Comparison of ENCODE assay signal across 25 cellular contexts in genomic region chr9:85890962-85891361, GRCh38. TPM values are rescaled to one million over a fixed set of nuclear protein-coding genes. Genes with fewer than 3 reads are reported as not detected.
DNase-seq lines count a peak whose midpoint lies in the region; ATAC-seq, FAIRE-seq and TF ChIP-seq lines count a peak whose summit lies in the region.
"Had no signal": no experiment of that assay in that cellular context is flagged by ENCODE, and none has a peak within 500 bp of the region (broad histone marks: within the 10 kb centered on the region; RNA-seq: fewer than 3 reads in every experiment).

No MANE protein-coding gene starts in this region.

- DNase-seq in HepG2 (ENCODE audit: low spot score) (no peak), right lobe of liver (no peak), IMR-90 (no peak), ascending aorta (ENCODE audit: low spot score in 2 of 2) (no peak)
- DNase-seq in activated T-cell treated with anti-CD3 and anti-CD28 coated beads, Interleukin-2, amount 50 U/mL, for 24 hours, result no peak
- DNase-seq: ACHN; BE2C; C1 segment of cervical spinal cord; CD4-positive, alpha-beta memory T cell; CD4-positive, CD25-positive, alpha-beta regulatory T cell; CD8-positive, alpha-beta memory T cell; COR-L47; DMS 273 treated with DMSO at 0.1 percent for 48 hours; DMS153; DMS53; DMS79; DND-41; EL; GDM1 had no signal

- H2BK20ac ChIP-seq in IMR-90 (ENCODE audit: low read depth, low read length), result no peak overlapping the region

- no peaks in the 10 kb centered on the region for H3K27me3 Mint-ChIP-seq in activated T-cell treated with anti-CD3 and anti-CD28 coated beads, Interleukin-2, amount 50 U/mL, for 24 hours
- H3K27me3 Mint-ChIP-seq: CD4-positive, alpha-beta memory T cell; CD8-positive, alpha-beta memory T cell had no signal

- no peak overlapping the region for H3K18ac ChIP-seq in IMR-90 (ENCODE audit: low read depth, low read length)

- H3K4me3 ChIP-seq in HepG2 (replicated peaks in 1 of 3; ENCODE audit: insufficient read depth in 1 of 3, low read depth in 2 of 3, low read length in 3 of 3), result no peak overlapping the region
- no peak overlapping the region for H3K4me3 ChIP-seq in right lobe of liver
- H3K4me3 ChIP-seq in IMR-90 (ENCODE audit: insufficient read depth, low read depth, low read length), result no peak overlapping the region
- H3K4me3 ChIP-seq in ascending aorta, result no peak overlapping the region
- H3K4me3 ChIP-seq: BLaER1, GM12878 had no signal

- H3K4me3 Mint-ChIP-seq in activated T-cell treated with anti-CD3 and anti-CD28 coated beads, Interleukin-2, amount 50 U/mL, for 24 hours, result no peak overlapping the region
- H3K4me3 Mint-ChIP-seq: CD14-positive monocyte; CD4-positive, alpha-beta memory T cell; CD4-positive, CD25-positive, alpha-beta regulatory T cell; CD8-positive, alpha-beta memory T cell had no signal

- H4K8ac ChIP-seq in IMR-90 (ENCODE audit: low read depth in 2 of 2, low read length in 2 of 2), result no peak overlapping the region

- TF ChIP-seq CTCF in HepG2 (CRISPR knock-in tag; IDR thresholded peaks at IDR 0.05), result no peak
- TF ChIP-seq CTCF in right lobe of liver (IDR thresholded peaks at IDR 0.05), result no peak
- TF ChIP-seq CTCF in IMR-90 (conservative IDR thresholded peaks at IDR 0.05; ENCODE audit: low read depth, low read length), result no peak
- no peak for TF ChIP-seq CTCF in ascending aorta (IDR thresholded peaks at IDR 0.05)

- no peak overlapping the region for H3K14ac ChIP-seq in IMR-90 (replicated peaks; ENCODE audit: low read depth, low read length)

- TF ChIP-seq RAD21 in HepG2 (CRISPR knock-in tag; IDR thresholded peaks at IDR 0.05) (no peak), IMR-90 (IDR thresholded peaks at IDR 0.05; ENCODE audit: low read length) (no peak)

- no peak for TF ChIP-seq EP300 in HepG2 (IDR thresholded peaks at IDR 0.05; ENCODE audit: low read depth in 2 of 2, low read length in 2 of 2)
- no peak for TF ChIP-seq EP300 in HepG2 (CRISPR knock-in tag; IDR thresholded peaks at IDR 0.05; ENCODE audit: borderline replicate concordance)

- H3K36me3 ChIP-seq in HepG2 (replicated peaks in 1 of 2; ENCODE audit: control insufficient read depth in 1 of 2, insufficient read depth in 2 of 2, low read length in 2 of 2), result no peaks in the 10 kb centered on the region
- H3K36me3 ChIP-seq in right lobe of liver, result no peaks in the 10 kb centered on the region
- H3K36me3 ChIP-seq in IMR-90 (ENCODE audit: control insufficient read depth, insufficient read depth, low read length), result no peaks in the 10 kb centered on the region
- peaks cover 0 to 5% of the 10 kb centered on the region in 2 donors for H3K36me3 ChIP-seq in ascending aorta
- H3K36me3 ChIP-seq: BE2C, BLaER1 had no signal

- H3K9me3 ChIP-seq in HepG2 (ENCODE audit: low read length) (no peaks in the 10 kb centered on the region), right lobe of liver (no peaks in the 10 kb centered on the region), IMR-90 (ENCODE audit: control insufficient read depth, insufficient read depth, low read length) (no peaks in the 10 kb centered on the region), ascending aorta (no peaks in the 10 kb centered on the region)
- H3K9me3 ChIP-seq: BE2C had no signal

- 58% methylated on average over 1 of the region's 1 CpG for WGBS in HepG2 (ENCODE audit: low lambda C conversion rate)
- WGBS in right lobe of liver (ENCODE audit: insufficient coverage, low coverage, low lambda C conversion rate, missing lambda C conversion rate), result 88% methylated on average over 1 of the region's 1 CpG
- WGBS in IMR-90 (ENCODE audit: extremely low coverage in 2 of 2, insufficient read length in 1 of 2), 2 experiments, result 83% methylated on average over 1 of the region's 1 CpG; no CpG with 5 or more reads in 1 of the 2 experiments

- H3K79me1 ChIP-seq in IMR-90 (ENCODE audit: low read depth in 1 of 2, low read length in 2 of 2), result no peaks in the 10 kb centered on the region

- no peak overlapping the region for H3K27ac Mint-ChIP-seq in activated T-cell treated with anti-CD3 and anti-CD28 coated beads, Interleukin-2, amount 50 U/mL, for 24 hours
- H3K27ac Mint-ChIP-seq: CD14-positive monocyte; CD4-positive, alpha-beta memory T cell; CD4-positive, CD25-positive, alpha-beta regulatory T cell; CD8-positive, alpha-beta memory T cell had no signal

- CTCF ChIA-PET in HepG2 (lab: Yijun Ruan, JAX; ENCODE audit: low intra/inter-chr PET ratio, low total read pairs), result no interaction called here
- CTCF ChIA-PET in IMR-90 (lab: Yijun Ruan, JAX), result no interaction called here

- H2AFZ ChIP-seq in HepG2 (ENCODE audit: low read length), result no peak overlapping the region
- no peak overlapping the region for H2AFZ ChIP-seq in IMR-90 (replicated peaks; ENCODE audit: low read length, poor library complexity)

- ATAC-seq in HepG2, result no peak
- no peak for ATAC-seq in right lobe of liver
- ATAC-seq in IMR-90 (ENCODE audit: low read depth), result no peak
- ATAC-seq: GM12878 had no signal

- BruUV-seq in HepG2 (replicated peaks; lab: Mats Ljungman, UMichigan) (no TSS peak), IMR-90 (replicated peaks; lab: Mats Ljungman, UMichigan) (no TSS peak)

- H3K27me3 ChIP-seq in HepG2 (ENCODE audit: control insufficient read depth in 1 of 2, insufficient read depth in 2 of 2, low read length in 2 of 2) (no peaks in the 10 kb centered on the region), right lobe of liver (no peaks in the 10 kb centered on the region), IMR-90 (ENCODE audit: control insufficient read depth, insufficient read depth, low read length) (no peaks in the 10 kb centered on the region), ascending aorta (no peaks in the 10 kb centered on the region)
- H3K27me3 ChIP-seq: BE2C, BLaER1 had no signal

- no peak for FAIRE-seq in HepG2 (lab: Jason Lieb, UNC)
- FAIRE-seq: GM12878, GM12892, GM18507 had no signal

- H4K20me1 ChIP-seq in HepG2 (ENCODE audit: insufficient read depth, low read length), result no peaks in the 10 kb centered on the region
- H4K20me1 ChIP-seq in IMR-90 (ENCODE audit: insufficient read depth, low read length), result no peaks in the 10 kb centered on the region
- H4K20me1 ChIP-seq: BLaER1 had no signal

- H3K4me1 ChIP-seq in HepG2 (ENCODE audit: insufficient read depth, low read length) (no peaks in the 10 kb centered on the region), right lobe of liver (no peaks in the 10 kb centered on the region), IMR-90 (ENCODE audit: control insufficient read depth, insufficient read depth, low read length) (no peaks in the 10 kb centered on the region), ascending aorta (no peaks in the 10 kb centered on the region)
- H3K4me1 ChIP-seq: BE2C, BLaER1 had no signal

- no peak overlapping the region for H2BK15ac ChIP-seq in IMR-90 (ENCODE audit: low read depth, low read length)

- H2BK120ac ChIP-seq in IMR-90 (ENCODE audit: low read depth, low read length), result no peak overlapping the region

- intact Hi-C loops in HepG2 (cut with micrococcal nuclease; ENCODE audit: unreplicated experiment) (no loop called here), right lobe of liver (cut with DNase I) (no loop called here), IMR-90 (cut with micrococcal nuclease) (no loop called here), ascending aorta (cut with DNase I) (no loop called here)

- no peak overlapping the region for H4K5ac ChIP-seq in IMR-90 (ENCODE audit: low read depth, low read length)

- no peak overlapping the region for H2AK5ac ChIP-seq in IMR-90 (ENCODE audit: low read depth, low read length)

- TF ChIP-seq POLR2A in HepG2 (IDR thresholded peaks at IDR 0.05; ENCODE audit: insufficient read depth in 1 of 2, low read depth in 2 of 2, low read length in 2 of 2) (no peak), right lobe of liver (IDR thresholded peaks at IDR 0.05) (no peak), IMR-90 (IDR thresholded peaks at IDR 0.05; ENCODE audit: low read depth, low read length) (no peak)

- H3K27ac ChIP-seq in HepG2 (ENCODE audit: extremely low read length, insufficient read depth, low read length), result no peak overlapping the region
- H3K27ac ChIP-seq in right lobe of liver, result no peak overlapping the region
- no peak overlapping the region for H3K27ac ChIP-seq in IMR-90 (ENCODE audit: insufficient read depth, low read length)
- no peak overlapping the region for H3K27ac ChIP-seq in ascending aorta
- H3K27ac ChIP-seq: 22Rv1, BLaER1 had no signal

- dilution Hi-C loops in IMR-90 (cut with HindIII; ENCODE audit: low sequenced_read_pairs, unreplicated experiment), result no loop called here

- POLR2A ChIA-PET in HepG2 (lab: Yijun Ruan, JAX), result no interaction called here
- POLR2A ChIA-PET in IMR-90 (lab: Charles Lee; ENCODE audit: unreplicated experiment), result no interaction called here

- no peaks in the 10 kb centered on the region for H3K9me1 ChIP-seq in IMR-90 (ENCODE audit: insufficient read depth, low read length)

- H3K4me1 Mint-ChIP-seq in activated T-cell treated with anti-CD3 and anti-CD28 coated beads, Interleukin-2, amount 50 U/mL, for 24 hours (ENCODE audit: low read depth), result no peaks in the 10 kb centered on the region
- H3K4me1 Mint-ChIP-seq: CD14-positive monocyte; CD4-positive, alpha-beta memory T cell; CD4-positive, CD25-positive, alpha-beta regulatory T cell; CD8-positive, alpha-beta memory T cell had no signal

- H4K91ac ChIP-seq in IMR-90 (ENCODE audit: insufficient read depth, low read depth, low read length), result no peak overlapping the region

- H3K23ac ChIP-seq in IMR-90 (ENCODE audit: low read depth, low read length), result no peak overlapping the region

- H3K4ac ChIP-seq in IMR-90 (ENCODE audit: low read depth, low read length), result no peak overlapping the region

- no peak overlapping the region for H2AK9ac ChIP-seq in IMR-90 (replicated peaks; ENCODE audit: low read depth, low read length, poor library complexity)

- H2BK5ac ChIP-seq in IMR-90 (ENCODE audit: low read depth, low read length, poor library complexity, severe bottlenecking), result no peak overlapping the region

- in situ Hi-C loops in HepG2 (cut with HindIII; ENCODE audit: extremely low pct_ligation_motif_present, low pct_unique_long_range_greater_than_20kb) (no loop called here), IMR-90 (cut with MboI; ENCODE audit: low sequenced_read_pairs) (no loop called here)

- H3K79me2 ChIP-seq in HepG2 (ENCODE audit: insufficient read depth, low read length), result no peaks in the 10 kb centered on the region

- H3K36me3 Mint-ChIP-seq in activated T-cell treated with anti-CD3 and anti-CD28 coated beads, Interleukin-2, amount 50 U/mL, for 24 hours (ENCODE audit: low read depth), result peaks cover 1% of the 10 kb centered on the region
- H3K36me3 Mint-ChIP-seq: CD14-positive monocyte; CD4-positive, CD25-positive, alpha-beta regulatory T cell had no signal

- peaks cover 8% of the 10 kb centered on the region for H3K9me3 Mint-ChIP-seq in activated T-cell treated with anti-CD3 and anti-CD28 coated beads, Interleukin-2, amount 50 U/mL, for 24 hours

- H3K56ac ChIP-seq in IMR-90 (ENCODE audit: extremely low read depth, insufficient read depth, low read length), result no peak overlapping the region

- H3K9ac ChIP-seq in HepG2 (ENCODE audit: insufficient read depth, low read depth, low read length), result no peak overlapping the region
- H3K9ac ChIP-seq in IMR-90 (ENCODE audit: low read depth, low read length), result no peak overlapping the region
- H3K9ac ChIP-seq: BLaER1 had no signal

- no peak overlapping the region for H3K4me2 ChIP-seq in HepG2 (ENCODE audit: low read depth, low read length)
- no peak overlapping the region for H3K4me2 ChIP-seq in IMR-90 (ENCODE audit: low read depth, low read length)
- H3K4me2 ChIP-seq: BLaER1 had no signal

RNA-seq across cellular contexts. Expression of gene NAA35, which starts 50.0 kb away (rescaled TPM):
- total RNA-seq in HepG2 (2016; rRNA removed; fragmentation: Illumina TruSeq; extraction: Trizol) (28.9 and 35.1 TPM in 2 replicates), right lobe of liver (10 to 100 TPM in 2 of 6 experiments, 1 to 10 TPM in 4; 7.6 to 10.3 (median 8.7) TPM), IMR-90 (2012; rRNA removed) (16.5 and 23.9 TPM in 2 replicates), ascending aorta (3.3 TPM)
- total RNA-seq in HepG2 (2016; cell fraction: cytosol; rRNA removed; fragmentation: Illumina TruSeq; extraction: Trizol; ENCODE audit: low read depth), result 9.8 and 10.0 TPM in 2 replicates
- 30.5 and 33.5 TPM in 2 replicates for total RNA-seq in HepG2 (2016; cell fraction: insoluble cytoplasmic fraction; rRNA removed; fragmentation: Illumina TruSeq; extraction: Trizol)
- 12.6 and 14.1 TPM in 2 replicates for total RNA-seq in HepG2 (2016; cell fraction: membrane; rRNA removed; fragmentation: Illumina TruSeq; extraction: Trizol)
- 34.6 and 35.0 TPM in 2 replicates for total RNA-seq in HepG2 (2016; cell fraction: nucleus; rRNA removed; fragmentation: Illumina TruSeq; extraction: Trizol)
- polyA plus RNA-seq in HepG2 (2011; rRNA removed) (16.2 and 21.6 TPM in 2 replicates), IMR-90 (2012; rRNA removed) (11.3 and 13.1 TPM in 2 replicates)
- 8.0 and 11.3 TPM in 2 replicates for polyA plus RNA-seq in HepG2 (2011; cell fraction: cytosol; rRNA removed)
- 10.3 and 12.8 TPM in 2 replicates for polyA plus RNA-seq in HepG2 (2011; cell fraction: nucleus; rRNA removed)
- 16.4 and 18.7 TPM in 2 replicates for polyA plus RNA-seq in HepG2 (2012)
- polyA plus RNA-seq in HepG2 (2016; cell fraction: cytosol; fragmentation: Illumina TruSeq; extraction: Trizol; ENCODE audit: low read depth), result 2.3 and 2.6 TPM in 2 replicates
- polyA plus RNA-seq in HepG2 (2016; cell fraction: insoluble cytoplasmic fraction; fragmentation: Illumina TruSeq; extraction: Trizol; ENCODE audit: low read depth), result 24.3 and 25.8 TPM in 2 replicates
- 5.0 and 5.9 TPM in 2 replicates for polyA plus RNA-seq in HepG2 (2016; cell fraction: membrane; fragmentation: Illumina TruSeq; extraction: Trizol; ENCODE audit: low read depth)
- 25.5 and 28.5 TPM in 2 replicates for polyA plus RNA-seq in HepG2 (2016; cell fraction: nucleus; fragmentation: Illumina TruSeq; extraction: Trizol; ENCODE audit: insufficient read depth, low read depth)
- polyA minus RNA-seq in HepG2 (2011; rRNA and poly(A)+ RNA removed; ENCODE audit: low replicate concordance), result 11.3 and 28.1 TPM in 2 replicates
- polyA minus RNA-seq in HepG2 (2011; cell fraction: cytosol; rRNA and poly(A)+ RNA removed), result 8.7 and 10.2 TPM in 2 replicates
- 34.2 and 35.9 TPM in 2 replicates for polyA minus RNA-seq in HepG2 (2011; cell fraction: nucleus; rRNA and poly(A)+ RNA removed)
- 2.6 and 5.3 TPM in 2 replicates for polyA plus RNA-seq in IMR-90 (2012; cell fraction: cytosol; rRNA removed)
- 2.2 and 17.5 TPM in 2 replicates for polyA plus RNA-seq in IMR-90 (2012; cell fraction: nucleus; rRNA removed; ENCODE audit: low replicate concordance)
